In genomic region chr10:49055231-49055850, GRCh38 we compare ENCODE assay signal across 16 cellular contexts. TPM values are rescaled to one million over a fixed set of nuclear protein-coding genes. Genes with fewer than 3 reads are reported as not detected.
"Had no signal": no experiment of that assay in that cellular context is flagged by ENCODE, and none has a peak within 500 bp of the region (broad histone marks: within the 10 kb centered on the region; RNA-seq: fewer than 3 reads in every experiment).

No MANE protein-coding gene starts in this region.

- H3K9me3 ChIP-seq: mucosa of descending colon, tibial artery, uterus had no signal

- H3K36me3 ChIP-seq: tibial artery, uterus had no signal

- DNase-seq: activated CD4-positive, alpha-beta memory T cell treated with anti-CD3 and anti-CD28 coated beads for 36 hours; activated CD4-positive, alpha-beta T cell treated with anti-CD3 and anti-CD28 coated beads for 1 hour; activated CD8-positive, alpha-beta memory T cell treated with anti-CD3 and anti-CD28 coated beads, Interleukin-2, amount 10 ng/mL, durations not matched to agents 7 days and 5 days; activated naive CD4-positive, alpha-beta T cell treated with anti-CD3 and anti-CD28 coated beads for 36 hours; activated T-cell treated with anti-CD3 and anti-CD28 coated beads, Interleukin-2, amount 50 U/mL, for 1 hour; central memory CD4-positive, alpha-beta T cell; effector CD8-positive, alpha-beta T cell; mucosa of descending colon; naive thymus-derived CD4-positive, alpha-beta T cell; retina; stimulated activated CD4-positive, alpha-beta T cell treated with anti-CD3 and anti-CD28 coated beads, Interleukin-2, amount 100 ng/mL, for 48 hours; stimulated activated naive B cell treated with anti-CD40 and anti-IgM and Interleukin-4, amounts not matched to agents 10 μg/mL and 1 μg/mL and 100 μg/mL, for 72 hours; T-helper 1 cell; tibial artery; uterus had no signal

- H3K27ac ChIP-seq: tibial artery, uterus, VCaP had no signal

- H3K27me3 ChIP-seq: tibial artery, uterus had no signal

- ATAC-seq: activated CD8-positive, alpha-beta memory T cell treated with anti-CD3 and anti-CD28 coated beads, Interleukin-2, amount 10 ng/mL, durations not matched to agents 7 days and 5 days; mucosa of descending colon; naive thymus-derived CD4-positive, alpha-beta T cell; stimulated activated naive B cell treated with anti-CD40 and anti-IgM and Interleukin-4, amounts not matched to agents 10 μg/mL and 1 μg/mL and 100 μg/mL, for 72 hours had no signal

- H3K4me3 ChIP-seq: mucosa of descending colon, tibial artery, uterus had no signal

RNA-seq across cellular contexts. Expression of gene VSTM4, which starts 60.0 kb away (rescaled TPM):
- total RNA-seq: activated naive CD4-positive, alpha-beta T cell treated with anti-CD3 and anti-CD28 coated beads for 36 hours had no signal
- polyA plus RNA-seq: naive thymus-derived CD4-positive, alpha-beta T cell had no signal
